ENCODE assay signal across 10 cellular contexts in the genomic region with DNA sequence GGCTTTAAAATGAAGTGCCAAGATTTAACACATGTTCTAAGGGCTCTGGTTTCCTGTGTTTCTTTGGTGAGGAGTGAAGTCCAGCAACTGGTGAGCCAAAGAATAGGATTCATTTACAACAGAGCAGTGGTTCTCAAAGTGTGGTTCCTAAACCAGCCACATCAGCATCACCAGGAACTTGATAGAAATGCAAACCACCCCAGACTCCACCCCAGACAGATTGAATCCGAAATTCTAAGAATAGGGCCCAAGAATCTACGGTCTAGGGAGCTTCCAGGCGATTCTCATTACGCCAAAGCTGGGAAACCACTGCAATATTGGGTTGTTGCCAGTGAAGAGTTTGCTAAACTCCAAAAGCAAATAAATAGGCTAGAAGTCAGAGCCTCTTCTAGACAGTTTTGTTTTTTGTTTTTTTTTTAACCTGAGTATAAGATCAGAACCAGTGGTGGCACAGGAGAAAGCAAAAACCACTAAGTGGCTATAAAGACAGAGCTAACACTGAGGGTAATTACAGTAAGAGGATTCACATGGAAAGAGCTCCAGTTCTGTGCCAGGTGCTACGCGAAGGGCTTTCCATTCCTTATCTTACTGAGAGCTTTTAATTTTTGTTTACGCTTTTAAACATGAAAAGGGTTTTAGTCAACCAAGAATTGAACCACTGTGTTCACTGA. TPM values are rescaled to one million over a fixed set of nuclear protein-coding genes. Genes with fewer than 3 reads are reported as not detected.
DNase-seq lines count a peak whose midpoint lies in the region; ATAC-seq and TF ChIP-seq lines count a peak whose summit lies in the region.
"Had no signal": no experiment of that assay in that cellular context is flagged by ENCODE, and none has a peak within 500 bp of the region (broad histone marks: within the 10 kb centered on the region; RNA-seq: fewer than 3 reads in every experiment).

No MANE protein-coding gene starts in this region.

- H3K27me3 ChIP-seq in subcutaneous abdominal adipose tissue (ENCODE audit: control insufficient read depth in 5 of 5, insufficient read depth in 4 of 5, low read length in 5 of 5) (no peaks in the 10 kb centered on the region), H7 (ENCODE audit: control insufficient read depth, insufficient read depth, low read length) (no peaks in the 10 kb centered on the region)

- WGBS in adipose tissue, 3 donors = 19 to 49% (median 29%) methylated on average over 7 of the region's 7 CpGs

- peak overlapping the region; percentile 81 for H3K27ac ChIP-seq in HEK293 (ENCODE audit: extremely low read depth, low read depth, low read length)
- H3K27ac ChIP-seq in adipose tissue (ENCODE audit: low read depth, low read length) = peak overlapping the region; percentile 73
- H3K27ac ChIP-seq in subcutaneous abdominal adipose tissue (ENCODE audit: low read depth, low read length) = peak overlapping the region; percentile 96

- H3K36me3 ChIP-seq in HEK293 (ENCODE audit: control insufficient read depth in 2 of 2, insufficient read depth in 1 of 2, low read length in 2 of 2) (no peaks in the 10 kb centered on the region), subcutaneous abdominal adipose tissue (ENCODE audit: control insufficient read depth in 5 of 5, insufficient read depth in 5 of 5, low read length in 5 of 5) (no peaks in the 10 kb centered on the region), H7 (replicated peaks; ENCODE audit: control insufficient read depth, insufficient read depth, low read length) (no peaks in the 10 kb centered on the region)

- no peak for TF ChIP-seq CTCF in HEK293 (tag by site-specific recombination; IDR thresholded peaks at IDR 0.05)

- CTCF ChIA-PET in HEK293 (lab: Yijun Ruan, JAX) = interaction anchor here (0.6 to 1.0 kb wide), 4 partner anchors 61 to 182 kb away, joined by 3 read pairs; no protein-coding TSS in a partner anchor

- H3K4me3 ChIP-seq in HEK293 (ENCODE audit: low read depth, low read length) = no peak overlapping the region
- peak overlapping the region in 4 of 5 donors; percentile 26 to 45 (median 42) for H3K4me3 ChIP-seq in subcutaneous abdominal adipose tissue (ENCODE audit: low read depth in 1 of 5, low read length in 5 of 5)
- H3K4me3 ChIP-seq in H7 (ENCODE audit: insufficient read depth, low read depth, low read length) = no peak overlapping the region

- POLR2A ChIA-PET in HEK293 (lab: Yijun Ruan, JAX) = no interaction called here

- peak overlapping the region; percentile 42 to 90 (median 71) for H3K9ac ChIP-seq in subcutaneous abdominal adipose tissue (ENCODE audit: low read length in 5 of 5)

- no peaks in the 10 kb centered on the region for H3K9me3 ChIP-seq in HEK293 (ENCODE audit: control insufficient read depth, insufficient read depth, low read depth, low read length)
- no peaks in the 10 kb centered on the region for H3K9me3 ChIP-seq in subcutaneous abdominal adipose tissue (ENCODE audit: control insufficient read depth in 5 of 5, low read length in 5 of 5)

- ATAC-seq in HG03565 (IDR thresholded peaks at IDR 0.05; ENCODE audit: unreplicated experiment) = no peak

- DNase-seq in hepatic stellate cell (ENCODE audit: low spot score) = peak; percentile 15
- DNase-seq in H7 = no peak
- DNase-seq in SHP77 treated with DMSO at 0.1 percent for 48 hours (lab: John Stamatoyannopoulos, UW) = no peak
- no peak for DNase-seq in KG1 (lab: John Stamatoyannopoulos, UW)
- DNase-seq: activated naive CD4-positive, alpha-beta T cell treated with anti-CD3 and anti-CD28 coated beads, Interleukin-2, amount 50 U/mL, for 16 hours; islet precursor cell had no signal

- peaks cover 26% of the 10 kb centered on the region for H3K4me1 ChIP-seq in HEK293 (ENCODE audit: control insufficient read depth, insufficient read depth, low read length)
- peaks cover 11 to 62% (median 57%) of the 10 kb centered on the region in 5 donors for H3K4me1 ChIP-seq in subcutaneous abdominal adipose tissue (ENCODE audit: control insufficient read depth in 5 of 5, insufficient read depth in 5 of 5, low read length in 5 of 5)

TF ChIP-seq in HEK293, 187 proteins besides CTCF, POLR2A, EP300 and RAD21 (continues in another document):
- TF ChIP-seq ZNF132 (tag by site-specific recombination; IDR thresholded peaks at IDR 0.05; ENCODE audit: borderline replicate concordance) = no peak
- TF ChIP-seq, protein P1, sequence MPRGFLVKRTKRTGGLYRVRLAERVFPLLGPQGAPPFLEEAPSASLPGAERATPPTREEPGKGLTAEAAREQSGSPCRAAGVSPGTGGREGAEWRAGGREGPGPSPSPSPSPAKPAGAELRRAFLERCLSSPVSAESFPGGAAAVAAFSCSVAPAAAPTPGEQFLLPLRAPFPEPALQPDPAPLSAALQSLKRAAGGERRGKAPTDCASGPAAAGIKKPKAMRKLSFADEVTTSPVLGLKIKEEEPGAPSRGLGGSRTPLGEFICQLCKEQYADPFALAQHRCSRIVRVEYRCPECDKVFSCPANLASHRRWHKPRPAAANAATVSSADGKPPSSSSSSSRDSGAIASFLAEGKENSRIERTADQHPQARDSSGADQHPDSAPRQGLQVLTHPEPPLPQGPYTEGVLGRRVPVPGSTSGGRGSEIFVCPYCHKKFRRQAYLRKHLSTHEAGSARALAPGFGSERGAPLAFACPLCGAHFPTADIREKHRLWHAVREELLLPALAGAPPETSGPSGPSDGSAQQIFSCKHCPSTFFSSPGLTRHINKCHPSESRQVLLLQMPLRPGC (tag by site-specific recombination; IDR thresholded peaks at IDR 0.05) = peak; percentile 26; the same call in 1 of the 2 replicates
- TF ChIP-seq ZNF335 (tag by site-specific recombination; conservative IDR thresholded peaks at IDR 0.05) = peak; percentile 30; the same call in 1 of the 2 replicates
- TF ChIP-seq, protein P2, sequence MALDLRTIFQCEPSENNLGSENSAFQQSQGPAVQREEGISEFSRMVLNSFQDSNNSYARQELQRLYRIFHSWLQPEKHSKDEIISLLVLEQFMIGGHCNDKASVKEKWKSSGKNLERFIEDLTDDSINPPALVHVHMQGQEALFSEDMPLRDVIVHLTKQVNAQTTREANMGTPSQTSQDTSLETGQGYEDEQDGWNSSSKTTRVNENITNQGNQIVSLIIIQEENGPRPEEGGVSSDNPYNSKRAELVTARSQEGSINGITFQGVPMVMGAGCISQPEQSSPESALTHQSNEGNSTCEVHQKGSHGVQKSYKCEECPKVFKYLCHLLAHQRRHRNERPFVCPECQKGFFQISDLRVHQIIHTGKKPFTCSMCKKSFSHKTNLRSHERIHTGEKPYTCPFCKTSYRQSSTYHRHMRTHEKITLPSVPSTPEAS (tag by site-specific recombination; IDR thresholded peaks at IDR 0.05) = no peak
- TF ChIP-seq SETDB1 (IDR thresholded peaks at IDR 0.05; ENCODE audit: insufficient read length, low read length) = no peak
- peak; percentile 86 for TF ChIP-seq OVOL3 (tag by site-specific recombination; IDR thresholded peaks at IDR 0.05)
- peak; percentile 88 for TF ChIP-seq WT1 (tag by site-specific recombination; IDR thresholded peaks at IDR 0.05)
- no peak for TF ChIP-seq ZNF571 (tag by site-specific recombination; IDR thresholded peaks at IDR 0.05)
- 0 out of 2 replicates have a peak, but pooled peaks have one; percentile 5 for TF ChIP-seq ZNF654 (tag by site-specific recombination; IDR thresholded peaks at IDR 0.05; ENCODE audit: low read depth)
- peak; percentile 42 for TF ChIP-seq PRDM10 (tag by site-specific recombination; IDR thresholded peaks at IDR 0.05)

RNA-seq across cellular contexts. Expression of gene FMO2, which starts 42.5 kb away (rescaled TPM):
- 10 to 100 TPM in 2 of 3 donors, 1 to 10 TPM in 1; 3.3 to 79.6 (median 28.1) TPM for polyA plus RNA-seq in adipose tissue
- 0.03 TPM in 1 of 2 replicates, not detected in the other for total RNA-seq in H7 (2014; rRNA removed; shearing (Covaris generic))

RNA-seq across cellular contexts. Expression of gene FMO3, which starts 51.9 kb away (rescaled TPM):
- 10 to 100 TPM in 1 of 3 donors, 1 to 10 TPM in 1, under 1 TPM in 1; 0.59 to 13.2 (median 3.4) TPM for polyA plus RNA-seq in adipose tissue
- not detected in 2 replicates for total RNA-seq in H7 (2014; rRNA removed; shearing (Covaris generic))

Comparison
In these comparisons a context has a peak if more than half of its experiments do, and no peak if none do; other contexts are left out.
1. H3K4me3 ChIP-seq: peak in subcutaneous abdominal adipose tissue (4 of 5); none in HEK293 (single experiment) and H7 (single experiment).
2. Peak in every context shown above with its lines, with median percentiles within 50 percentile points of each other: H3K27ac ChIP-seq.